In genomic region chr12:106302401-106303201, GRCh38 we compare ENCODE assay signal across 1 cellular context.
TF ChIP-seq lines count a peak whose summit lies in the region.

TCP11L2 (plus strand) TSS chr12:106302733; CDS start chr12:106311076, 8,343 bp downstream.

TF ChIP-seq in HepG2, 621 proteins besides CTCF, POLR2A, EP300 and RAD21 (continued from another document and continues in another):
- TF ChIP-seq MLX (CRISPR knock-in tag; IDR thresholded peaks at IDR 0.05) = no peak
- TF ChIP-seq FOXA3 (CRISPR knock-in tag; IDR thresholded peaks at IDR 0.05) = no peak
- TF ChIP-seq HMGXB3 (CRISPR knock-in tag; IDR thresholded peaks at IDR 0.05; ENCODE audit: borderline replicate concordance) = no peak
- TF ChIP-seq ETS1 (CRISPR knock-in tag; IDR thresholded peaks at IDR 0.05) = no peak
- no peak for TF ChIP-seq ATAD3A (CRISPR knock-in tag; IDR thresholded peaks at IDR 0.05)
- no peak for TF ChIP-seq MAFK (conservative IDR thresholded peaks at IDR 0.05 in 1 of 2, IDR thresholded peaks at IDR 0.05 in 1 of 2; ENCODE audit: low read length in 2 of 2)
- peak; percentile 78 for TF ChIP-seq PTBP1 (IDR thresholded peaks at IDR 0.05; ENCODE audit: low read depth, low read length, poor library complexity, severe bottlenecking)
- TF ChIP-seq BCLAF1 (IDR thresholded peaks at IDR 0.05) = no peak
- no peak for TF ChIP-seq TEAD3 (CRISPR knock-in tag; optimal IDR thresholded peaks at IDR 0.05; ENCODE audit: borderline replicate concordance)
- TF ChIP-seq NCOA2 (CRISPR knock-in tag; IDR thresholded peaks at IDR 0.05) = no peak
- TF ChIP-seq TBL1XR1 (IDR thresholded peaks at IDR 0.05; ENCODE audit: borderline replicate concordance, low read length, partially characterized antibody) = peak; percentile 17
- TF ChIP-seq SKI (IDR thresholded peaks at IDR 0.05; ENCODE audit: partially characterized antibody) = peak; percentile 68
- no peak for TF ChIP-seq HIC2 (CRISPR knock-in tag; IDR thresholded peaks at IDR 0.05; ENCODE audit: low read depth)
- TF ChIP-seq EZH2 (conservative IDR thresholded peaks at IDR 0.05; ENCODE audit: low read depth, low read length) = no peak
- no peak for TF ChIP-seq ZNF407 (CRISPR knock-in tag; IDR thresholded peaks at IDR 0.05; ENCODE audit: not compliant biosample characterization)
- peak; percentile 89; the same call in 1 of the 2 replicates for TF ChIP-seq ZFP91 (CRISPR knock-in tag; IDR thresholded peaks at IDR 0.05; ENCODE audit: borderline replicate concordance)
- no peak for TF ChIP-seq ZBTB44 (CRISPR knock-in tag; IDR thresholded peaks at IDR 0.05)
- TF ChIP-seq PRDM4 (CRISPR knock-in tag; IDR thresholded peaks at IDR 0.05; ENCODE audit: borderline replicate concordance) = no peak
- TF ChIP-seq NR2F1 (CRISPR knock-in tag; IDR thresholded peaks at IDR 0.05) = 0 out of 4 replicates have a peak, but pooled peaks of 1 of the 2 experiments have one; percentile 12
- no peak for TF ChIP-seq U2AF1 (optimal IDR thresholded peaks at IDR 0.05; ENCODE audit: low read depth, low read length)
